Comparison of ENCODE assay signal across 8 cellular contexts in the genomic region with DNA sequence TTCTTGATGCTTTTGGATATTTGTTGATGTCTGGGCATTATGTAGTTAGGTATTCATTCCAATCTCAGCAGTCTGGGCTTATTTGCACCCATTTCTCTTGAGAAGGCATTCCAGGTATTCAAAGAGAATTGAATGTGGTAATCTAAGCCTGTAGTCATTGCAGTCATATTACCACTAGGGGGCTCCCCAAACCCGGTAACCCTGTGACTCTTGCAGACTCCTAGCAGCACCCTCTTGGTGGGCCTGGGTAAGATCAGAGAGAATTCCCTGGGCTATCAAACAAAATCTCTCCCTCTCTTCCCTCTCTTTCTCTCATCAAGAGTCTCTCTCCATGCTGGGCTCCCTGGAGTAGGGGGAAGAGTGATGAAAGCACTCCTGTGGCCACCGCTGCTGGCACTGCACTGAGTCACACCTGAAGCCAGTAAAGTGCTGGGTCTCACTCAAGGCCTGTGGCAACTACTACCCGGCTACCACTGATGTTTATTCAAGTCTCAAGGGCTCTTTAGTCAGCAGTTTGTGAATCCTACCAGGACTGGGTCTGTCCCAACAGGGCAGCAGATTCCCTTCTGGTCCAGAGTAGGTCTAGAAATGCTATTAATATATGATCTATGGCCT.
DNase-seq lines count a peak whose midpoint lies in the region; ATAC-seq and TF ChIP-seq lines count a peak whose summit lies in the region.

No MANE protein-coding gene starts in this region.

- intact Hi-C loops in heart right ventricle (cut with DNase I) (loop anchor here in 3 of 10 donors (5.0 to 10.0 kb wide), 3 partner anchors 277 to 320 kb away; no protein-coding TSS in a partner anchor), left ventricle myocardium superior (cut with micrococcal nuclease) (no loop called here), thyroid gland (cut with DNase I) (no loop called here)

- H3K4me1 Mint-ChIP-seq in HFFc6 (ENCODE audit: low read depth): no peaks in the 10 kb centered on the region

- ATAC-seq in heart right ventricle: no peak
- no peak for ATAC-seq in left ventricle myocardium superior

- H3K36me3 ChIP-seq in heart right ventricle (no peaks in the 10 kb centered on the region), adipocyte (ENCODE audit: control insufficient read depth, insufficient read depth, low read length, severe bottlenecking) (no peaks in the 10 kb centered on the region), kidney epithelial cell (ENCODE audit: control insufficient read depth, insufficient read depth, low read length) (no peaks in the 10 kb centered on the region), thyroid gland (no peaks in the 10 kb centered on the region)

- H3K9me3 ChIP-seq in heart right ventricle (no peaks in the 10 kb centered on the region), adipocyte (ENCODE audit: control insufficient read depth, low read length) (peaks cover 12% of the 10 kb centered on the region), thyroid gland (no peaks in the 10 kb centered on the region)

- DNase-seq in heart right ventricle: no peak
- DNase-seq in left ventricle myocardium superior: no peak
- DNase-seq in HFFc6: peak; percentile 0
- DNase-seq in NCI-H2227 (lab: John Stamatoyannopoulos, UW; ENCODE audit: unreplicated experiment): peak; percentile 56
- peak; percentile 30 for DNase-seq in adipocyte (ENCODE audit: low read depth)
- DNase-seq in kidney epithelial cell (ENCODE audit: low read depth): no peak
- DNase-seq in thyroid gland: peak; percentile 9 to 24
- DNase-seq in GDM1 (lab: John Stamatoyannopoulos, UW): no peak

- no peaks in the 10 kb centered on the region for H3K27me3 Mint-ChIP-seq in HFFc6 (ENCODE audit: insufficient read depth)

- H3K4me3 ChIP-seq in heart right ventricle (no peak overlapping the region), adipocyte (ENCODE audit: low read length) (no peak overlapping the region), kidney epithelial cell (ENCODE audit: low read depth, low read length) (no peak overlapping the region), thyroid gland (replicated peaks in 1 of 3) (no peak overlapping the region)

- no peak for TF ChIP-seq POLR2A in thyroid gland (IDR thresholded peaks at IDR 0.05)

- TF ChIP-seq CTCF in heart right ventricle (IDR thresholded peaks at IDR 0.05) (peak in 8 of 9 donors; percentile 7 to 67 (median 46)), HFFc6 (IDR thresholded peaks at IDR 0.05) (peak; percentile 56), kidney epithelial cell (IDR thresholded peaks at IDR 0.05; ENCODE audit: insufficient read depth, low read length, poor library complexity, severe bottlenecking) (peak; percentile 63), thyroid gland (IDR thresholded peaks at IDR 0.05) (peak in 3 of 6 experiments; percentile 34 to 51 (median 44))

- no peak overlapping the region for H3K27ac Mint-ChIP-seq in HFFc6

- H3K9me3 Mint-ChIP-seq in HFFc6: peaks cover 5% of the 10 kb centered on the region; the same call in 1 of the 2 replicates

- H3K4me1 ChIP-seq in heart right ventricle (no peaks in the 10 kb centered on the region), adipocyte (ENCODE audit: control insufficient read depth, insufficient read depth, low read length) (no peaks in the 10 kb centered on the region), thyroid gland (no peaks in the 10 kb centered on the region)

- 29 to 41% methylated on average over 3 of the region's 3 CpGs for WGBS in heart right ventricle, 2 donors
- 20% methylated on average over 1 of the region's 3 CpGs; no CpG with 5 or more reads in 1 of the 2 donors for WGBS in thyroid gland, 2 donors

- H3K27ac ChIP-seq in heart right ventricle (no peak overlapping the region), thyroid gland (no peak overlapping the region)

- no peaks in the 10 kb centered on the region for H3K36me3 Mint-ChIP-seq in HFFc6 (ENCODE audit: low read depth)

- H3K9ac ChIP-seq in adipocyte (ENCODE audit: low read length): no peak overlapping the region

- peaks cover 0 to 81% (median 0%) of the 10 kb centered on the region in 7 donors for H3K27me3 ChIP-seq in heart right ventricle
- H3K27me3 ChIP-seq in adipocyte (replicated peaks; ENCODE audit: control insufficient read depth, insufficient read depth, low read length): peaks cover 44% of the 10 kb centered on the region
- H3K27me3 ChIP-seq in kidney epithelial cell (ENCODE audit: control insufficient read depth, insufficient read depth, low read length): no peaks in the 10 kb centered on the region
- no peaks in the 10 kb centered on the region for H3K27me3 ChIP-seq in thyroid gland

- H3K4me3 Mint-ChIP-seq in HFFc6: no peak overlapping the region

Comparison
In these comparisons a context has a peak if more than half of its experiments do, and no peak if none do; other contexts are left out.
1. DNase-seq: peak in HFFc6 (single experiment), NCI-H2227 (single experiment), adipocyte (single experiment) and thyroid gland (2 of 2); none in heart right ventricle (0 of 2), left ventricle myocardium superior (single experiment), kidney epithelial cell (single experiment) and GDM1 (single experiment).